18 cellular contexts compared by ENCODE assay signal in the genomic region with DNA sequence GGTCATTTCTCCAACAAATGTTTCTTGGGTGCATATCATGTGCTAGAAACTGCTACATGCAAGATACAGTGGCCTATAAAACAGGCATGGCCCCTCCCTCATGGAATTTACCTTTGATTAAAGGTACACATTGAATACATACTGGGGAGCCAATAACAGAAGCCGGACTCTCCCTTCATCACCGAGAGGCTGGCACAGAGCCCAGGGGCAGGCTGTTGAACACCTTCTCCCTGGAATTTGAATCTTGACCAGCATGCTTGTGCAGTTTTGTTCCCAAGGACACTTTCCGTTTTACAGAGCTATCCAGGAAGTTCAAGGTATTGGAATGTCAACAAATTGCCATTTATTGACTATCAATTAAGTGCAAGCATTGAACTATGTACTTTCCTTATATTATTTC. TPM values are rescaled to one million over a fixed set of nuclear protein-coding genes. Genes with fewer than 3 reads are reported as not detected.
DNase-seq lines count a peak whose midpoint lies in the region; ATAC-seq, FAIRE-seq and TF ChIP-seq lines count a peak whose summit lies in the region.
"Had no signal": no experiment of that assay in that cellular context is flagged by ENCODE, and none has a peak within 500 bp of the region (broad histone marks: within the 10 kb centered on the region; RNA-seq: fewer than 3 reads in every experiment).

No MANE protein-coding gene starts in this region.

- H3K4me3 ChIP-seq in IMR-90 (ENCODE audit: insufficient read depth, low read depth, low read length) (no peak overlapping the region), body of pancreas (no peak overlapping the region), HepG2 (replicated peaks in 1 of 3; ENCODE audit: insufficient read depth in 1 of 3, low read depth in 2 of 3, low read length in 3 of 3) (peak overlapping the region in 1 of 3 experiments; percentile 27; a peak in 1 of 6 replicates), smooth muscle cell (no peak overlapping the region), WERI-Rb-1 (ENCODE audit: low read depth, low read length) (no peak overlapping the region)
- H3K4me3 ChIP-seq: ovary, skin epidermis had no signal

- POLR2A ChIA-PET in IMR-90 (lab: Charles Lee; ENCODE audit: unreplicated experiment) (no interaction called here), HepG2 (lab: Yijun Ruan, JAX) (interaction anchor here (0.6 to 2.7 kb wide), 7 partner anchors 8 to 281 kb away, joined by 3 to 18 read pairs (median 6); partner anchors contain the start of gene PPARGC1A)

- 0 out of 3 replicates have a peak overlapping the region, but pooled peaks have one; percentile 0 for H2BK15ac ChIP-seq in IMR-90 (ENCODE audit: low read depth, low read length)

- in situ Hi-C loops in IMR-90 (cut with MboI; ENCODE audit: low sequenced_read_pairs) (no loop called here), HepG2 (cut with HindIII; ENCODE audit: extremely low pct_ligation_motif_present, low pct_unique_long_range_greater_than_20kb) (no loop called here)

- H2BK20ac ChIP-seq in IMR-90 (ENCODE audit: low read depth, low read length) = peak overlapping the region; percentile 40

- BruUV-seq in IMR-90 (replicated peaks; lab: Mats Ljungman, UMichigan) = no TSS peak
- BruUV-seq in HepG2 (replicated peaks; lab: Mats Ljungman, UMichigan) = no TSS peak

- CTCF ChIA-PET in IMR-90 (lab: Yijun Ruan, JAX) (interaction anchor here (1.8 kb wide), 1 partner anchor 562 kb away, joined by 5 read pairs; no protein-coding TSS in a partner anchor), HepG2 (lab: Yijun Ruan, JAX; ENCODE audit: low intra/inter-chr PET ratio, low total read pairs) (no interaction called here)

- H3K79me1 ChIP-seq in IMR-90 (ENCODE audit: low read depth in 1 of 2, low read length in 2 of 2) = no peaks in the 10 kb centered on the region

- H4K91ac ChIP-seq in IMR-90 (ENCODE audit: insufficient read depth, low read depth, low read length) = peak overlapping the region; percentile 55

- no peak overlapping the region for H2AK5ac ChIP-seq in IMR-90 (ENCODE audit: low read depth, low read length)

- H3K4me1 ChIP-seq in IMR-90 (ENCODE audit: control insufficient read depth, insufficient read depth, low read length) (peaks cover 7% of the 10 kb centered on the region), body of pancreas (peaks cover 6% of the 10 kb centered on the region), HepG2 (ENCODE audit: insufficient read depth, low read length) (peaks cover 80% of the 10 kb centered on the region), smooth muscle cell (ENCODE audit: low read depth) (no peaks in the 10 kb centered on the region)

- ATAC-seq in IMR-90 (ENCODE audit: low read depth) (no peak; the same call in 1 of the 2 replicates), body of pancreas (no peak), HepG2 (peak; percentile 84), HG03196 (IDR thresholded peaks at IDR 0.05; ENCODE audit: unreplicated experiment) (no peak)
- ATAC-seq: HCT116 had no signal

- H3K4me2 ChIP-seq in IMR-90 (ENCODE audit: low read depth, low read length) (no peak overlapping the region), HepG2 (ENCODE audit: low read depth, low read length) (peak overlapping the region; percentile 68), smooth muscle cell (peak overlapping the region; percentile 33)

- dilution Hi-C loops in IMR-90 (cut with HindIII; ENCODE audit: low sequenced_read_pairs, unreplicated experiment) = no loop called here

- 0 out of 2 replicates have a peak overlapping the region, but pooled peaks have one; percentile 17 for H3K18ac ChIP-seq in IMR-90 (ENCODE audit: low read depth, low read length)

- peak overlapping the region in 1 of 2 experiments; percentile 40; a peak in 2 of 4 replicates for H4K8ac ChIP-seq in IMR-90 (ENCODE audit: low read depth in 2 of 2, low read length in 2 of 2)

- H2AFZ ChIP-seq in IMR-90 (replicated peaks; ENCODE audit: low read length, poor library complexity) (no peak overlapping the region), HepG2 (ENCODE audit: low read length) (no peak overlapping the region), smooth muscle cell (ENCODE audit: low read depth) (no peak overlapping the region)

- peaks cover 5% of the 10 kb centered on the region for H3K9me1 ChIP-seq in IMR-90 (ENCODE audit: insufficient read depth, low read length)

- TF ChIP-seq POLR2A in IMR-90 (IDR thresholded peaks at IDR 0.05; ENCODE audit: low read depth, low read length) (no peak), body of pancreas (IDR thresholded peaks at IDR 0.05) (no peak), HepG2 (IDR thresholded peaks at IDR 0.05; ENCODE audit: insufficient read depth in 1 of 2, low read depth in 2 of 2, low read length in 2 of 2) (no peak)

- H2AK9ac ChIP-seq in IMR-90 (replicated peaks; ENCODE audit: low read depth, low read length, poor library complexity) = peak overlapping the region; percentile 45

- TF ChIP-seq CTCF in IMR-90 (conservative IDR thresholded peaks at IDR 0.05; ENCODE audit: low read depth, low read length) = no peak
- TF ChIP-seq CTCF in body of pancreas (IDR thresholded peaks at IDR 0.05) = no peak
- no peak for TF ChIP-seq CTCF in HepG2 (CRISPR knock-in tag; IDR thresholded peaks at IDR 0.05)
- no peak for TF ChIP-seq CTCF in smooth muscle cell (IDR thresholded peaks at IDR 0.05; ENCODE audit: borderline replicate concordance, insufficient read depth, poor library complexity, severe bottlenecking)
- no peak for TF ChIP-seq CTCF in WERI-Rb-1 (IDR thresholded peaks at IDR 0.05; ENCODE audit: low read depth, low read length)

- H3K4ac ChIP-seq in IMR-90 (ENCODE audit: low read depth, low read length) = no peak overlapping the region; the same call in 1 of the 2 replicates

- intact Hi-C loops in IMR-90 (cut with micrococcal nuclease) (loop anchor here (1.0 kb wide), 1 partner anchor 563 kb away; no protein-coding TSS in a partner anchor), body of pancreas (cut with DNase I) (no loop called here), HepG2 (cut with micrococcal nuclease; ENCODE audit: unreplicated experiment) (loop anchor here (1.0 kb wide), 1 partner anchor 33 kb away; no protein-coding TSS in a partner anchor)

- no peaks in the 10 kb centered on the region for H3K9me3 ChIP-seq in IMR-90 (ENCODE audit: control insufficient read depth, insufficient read depth, low read length)
- H3K9me3 ChIP-seq in body of pancreas = no peaks in the 10 kb centered on the region
- no peaks in the 10 kb centered on the region for H3K9me3 ChIP-seq in HepG2 (ENCODE audit: low read length)
- no peaks in the 10 kb centered on the region for H3K9me3 ChIP-seq in smooth muscle cell (replicated peaks; ENCODE audit: low read depth)
- H3K9me3 ChIP-seq in WERI-Rb-1 (ENCODE audit: severe bottlenecking) = peaks cover 3% of the 10 kb centered on the region
- H3K9me3 ChIP-seq: ovary had no signal

- peak; percentile 89 for FAIRE-seq in HepG2 (lab: Jason Lieb, UNC)
- FAIRE-seq: endothelial cell of umbilical vein had no signal

- peak overlapping the region; percentile 34 for H2BK5ac ChIP-seq in IMR-90 (ENCODE audit: low read depth, low read length, poor library complexity, severe bottlenecking)

- H2BK120ac ChIP-seq in IMR-90 (ENCODE audit: low read depth, low read length) = peak overlapping the region; percentile 74

- peak overlapping the region; percentile 32; the same call in 1 of the 2 replicates for H3K14ac ChIP-seq in IMR-90 (replicated peaks; ENCODE audit: low read depth, low read length)

- TF ChIP-seq RAD21 in IMR-90 (IDR thresholded peaks at IDR 0.05; ENCODE audit: low read length) (no peak), HepG2 (CRISPR knock-in tag; IDR thresholded peaks at IDR 0.05) (no peak)

- H3K27me3 ChIP-seq in IMR-90 (ENCODE audit: control insufficient read depth, insufficient read depth, low read length) (no peaks in the 10 kb centered on the region), body of pancreas (no peaks in the 10 kb centered on the region), HepG2 (ENCODE audit: control insufficient read depth in 1 of 2, insufficient read depth in 2 of 2, low read length in 2 of 2) (no peaks in the 10 kb centered on the region), smooth muscle cell (ENCODE audit: low read depth) (no peaks in the 10 kb centered on the region), WERI-Rb-1 (ENCODE audit: insufficient read depth, low read depth, severe bottlenecking) (no peaks in the 10 kb centered on the region)
- H3K27me3 ChIP-seq: ovary had no signal

- no peak overlapping the region for H3K23ac ChIP-seq in IMR-90 (ENCODE audit: low read depth, low read length)

- no CpG with 5 or more reads among the region's 3 CpGs for WGBS in IMR-90 (ENCODE audit: extremely low coverage in 2 of 2, insufficient read length in 1 of 2), 2 experiments
- 5 to 20% methylated on average over 3 of the region's 3 CpGs for WGBS in body of pancreas, 2 donors
- 11% methylated on average over 3 of the region's 3 CpGs for WGBS in HepG2 (ENCODE audit: low lambda C conversion rate)
- WGBS in smooth muscle cell (ENCODE audit: low lambda C conversion rate) = 92% methylated on average over 3 of the region's 3 CpGs

- H3K79me2 ChIP-seq in HepG2 (ENCODE audit: insufficient read depth, low read length) (peaks cover 74% of the 10 kb centered on the region), smooth muscle cell (ENCODE audit: low read depth) (no peaks in the 10 kb centered on the region)

- DNase-seq in IMR-90 (no peak), body of pancreas (peak; percentile 29 to 63 (median 52)), HepG2 (ENCODE audit: low spot score) (peak; percentile 80), smooth muscle cell (lab: John Stamatoyannopoulos, UW; ENCODE audit: unreplicated experiment) (no peak), NOMO-1 treated with dmso at 0.1 percent for 144 hours (lab: John Stamatoyannopoulos, UW; ENCODE audit: unreplicated experiment) (no peak), WERI-Rb-1 (no peak)
- DNase-seq: activated CD4-positive, alpha-beta T cell treated with anti-CD3 and anti-CD28 coated beads, Interleukin-2, amount 50 U/mL, for 48 hours; activated naive CD4-positive, alpha-beta T cell treated with anti-CD3 and anti-CD28 coated beads, Interleukin-2, amount 10 ng/mL, durations not matched to agents 7 days and 5 days; activated T-cell treated with anti-CD3 and anti-CD28 coated beads for 4 hours; naive B cell; NCI-H146; NCI-H446 treated with DMSO at 0.1 percent for 48 hours; stimulated activated CD4-positive, alpha-beta T cell treated with anti-CD3 and anti-CD28 coated beads, Interleukin-4, amount 100 ng/mL, for 24 hours had no signal

- H4K20me1 ChIP-seq in IMR-90 (ENCODE audit: insufficient read depth, low read length) (no peaks in the 10 kb centered on the region), HepG2 (ENCODE audit: insufficient read depth, low read length) (no peaks in the 10 kb centered on the region), smooth muscle cell (ENCODE audit: low read depth) (no peaks in the 10 kb centered on the region)

- no peak overlapping the region for H4K5ac ChIP-seq in IMR-90 (ENCODE audit: low read depth, low read length)

- H3K9ac ChIP-seq in IMR-90 (ENCODE audit: low read depth, low read length) = no peak overlapping the region
- H3K9ac ChIP-seq in HepG2 (ENCODE audit: insufficient read depth, low read depth, low read length) = peak overlapping the region; percentile 26; the same call in 1 of the 2 replicates
- no peak overlapping the region for H3K9ac ChIP-seq in smooth muscle cell (ENCODE audit: low read depth)

- H3K27ac ChIP-seq in IMR-90 (ENCODE audit: insufficient read depth, low read length) = peak overlapping the region; percentile 32; the same call in 1 of the 2 replicates
- H3K27ac ChIP-seq in body of pancreas = peak overlapping the region in 2 of 4 donors; percentile 19 to 29
- H3K27ac ChIP-seq in HepG2 (ENCODE audit: extremely low read length, insufficient read depth, low read length) = peak overlapping the region; percentile 77
- H3K27ac ChIP-seq in smooth muscle cell (ENCODE audit: low read depth) = peak overlapping the region; percentile 1
- no peak overlapping the region for H3K27ac ChIP-seq in WERI-Rb-1
- H3K27ac ChIP-seq: ovary, skin epidermis had no signal

- H3K36me3 ChIP-seq in IMR-90 (ENCODE audit: control insufficient read depth, insufficient read depth, low read length) (no peaks in the 10 kb centered on the region), body of pancreas (replicated peaks in 1 of 2; ENCODE audit: insufficient read depth in 1 of 2, low read depth in 2 of 2) (no peaks in the 10 kb centered on the region), HepG2 (replicated peaks in 1 of 2; ENCODE audit: control insufficient read depth in 1 of 2, insufficient read depth in 2 of 2, low read length in 2 of 2) (peaks cover 1 to 5% of the 10 kb centered on the region in 2 experiments; a peak in 2 of 5 replicates), smooth muscle cell (ENCODE audit: low read depth) (no peaks in the 10 kb centered on the region), WERI-Rb-1 (no peaks in the 10 kb centered on the region)
- H3K36me3 ChIP-seq: ovary had no signal

- peak in 1 of 2 experiments; percentile 37; a peak in 1 of 4 replicates for TF ChIP-seq EP300 in HepG2 (IDR thresholded peaks at IDR 0.05; ENCODE audit: low read depth in 2 of 2, low read length in 2 of 2)
- no peak for TF ChIP-seq EP300 in HepG2 (CRISPR knock-in tag; IDR thresholded peaks at IDR 0.05; ENCODE audit: borderline replicate concordance)

- no peaks in the 10 kb centered on the region for H3F3A ChIP-seq in smooth muscle cell (ENCODE audit: low read depth)

- 0 out of 2 replicates have a peak overlapping the region, but pooled peaks have one; percentile 33 for H3K56ac ChIP-seq in IMR-90 (ENCODE audit: extremely low read depth, insufficient read depth, low read length)

RNA-seq across cellular contexts. Expression of gene PPARGC1A, which starts 33.2 kb away (rescaled TPM):
- total RNA-seq in IMR-90 (2012; rRNA removed) (under 0.01 TPM in 2 replicates), body of pancreas (10 to 100 TPM in 1 of 2 donors, 1 to 10 TPM in 1; 8.0 to 44.8 TPM), HepG2 (2016; rRNA removed; fragmentation: Illumina TruSeq; extraction: Trizol) (18.8 and 20.7 TPM in 2 replicates), smooth muscle cell (1.8 and 2.8 TPM in 2 replicates)
- polyA plus RNA-seq in IMR-90 (2012; rRNA removed) (0.03 TPM in 2 replicates), HepG2 (2011; rRNA removed) (26.3 and 37.3 TPM in 2 replicates), smooth muscle cell (0.25 and 0.30 TPM in 2 replicates)
- 0.01 TPM in 1 of 2 replicates, not detected in the other for polyA plus RNA-seq in IMR-90 (2012; cell fraction: cytosol; rRNA removed)
- 0.25 TPM in 1 of 2 replicates, not detected in the other for polyA plus RNA-seq in IMR-90 (2012; cell fraction: nucleus; rRNA removed; ENCODE audit: low replicate concordance)
- 2.1 and 2.8 TPM in 2 replicates for total RNA-seq in HepG2 (2016; cell fraction: cytosol; rRNA removed; fragmentation: Illumina TruSeq; extraction: Trizol; ENCODE audit: low read depth)
- total RNA-seq in HepG2 (2016; cell fraction: insoluble cytoplasmic fraction; rRNA removed; fragmentation: Illumina TruSeq; extraction: Trizol) = 16.5 and 17.8 TPM in 2 replicates
- total RNA-seq in HepG2 (2016; cell fraction: membrane; rRNA removed; fragmentation: Illumina TruSeq; extraction: Trizol) = 5.2 and 6.9 TPM in 2 replicates
- 48.8 and 51.3 TPM in 2 replicates for total RNA-seq in HepG2 (2016; cell fraction: nucleus; rRNA removed; fragmentation: Illumina TruSeq; extraction: Trizol)
- 21.3 and 25.7 TPM in 2 replicates for polyA plus RNA-seq in HepG2 (2011; cell fraction: cytosol; rRNA removed)
- polyA plus RNA-seq in HepG2 (2011; cell fraction: nucleus; rRNA removed) = 53.6 and 57.4 TPM in 2 replicates
- polyA plus RNA-seq in HepG2 (2012) = 18.4 and 30.5 TPM in 2 replicates
- polyA plus RNA-seq in HepG2 (2016; cell fraction: cytosol; fragmentation: Illumina TruSeq; extraction: Trizol; ENCODE audit: low read depth) = 1.1 TPM in 2 replicates
- polyA plus RNA-seq in HepG2 (2016; cell fraction: insoluble cytoplasmic fraction; fragmentation: Illumina TruSeq; extraction: Trizol; ENCODE audit: low read depth) = 10.3 and 10.7 TPM in 2 replicates
- 1.2 and 1.5 TPM in 2 replicates for polyA plus RNA-seq in HepG2 (2016; cell fraction: membrane; fragmentation: Illumina TruSeq; extraction: Trizol; ENCODE audit: low read depth)
- 13.7 and 14.4 TPM in 2 replicates for polyA plus RNA-seq in HepG2 (2016; cell fraction: nucleus; fragmentation: Illumina TruSeq; extraction: Trizol; ENCODE audit: insufficient read depth, low read depth)
- polyA minus RNA-seq in HepG2 (2011; rRNA and poly(A)+ RNA removed; ENCODE audit: low replicate concordance) = 26.6 and 166 TPM in 2 replicates
- polyA minus RNA-seq in HepG2 (2011; cell fraction: cytosol; rRNA and poly(A)+ RNA removed) = 30.3 and 31.7 TPM in 2 replicates
- 453 and 498 TPM in 2 replicates for polyA minus RNA-seq in HepG2 (2011; cell fraction: nucleus; rRNA and poly(A)+ RNA removed)
- total RNA-seq: endothelial cell of umbilical vein had no signal
- polyA plus RNA-seq: endothelial cell of umbilical vein had no signal

Comparison
In these comparisons a context has a peak if more than half of its experiments do, and no peak if none do; other contexts are left out.
1. DNase-seq: peak in body of pancreas (4 of 4) and HepG2 (single experiment); none in IMR-90 (single experiment), smooth muscle cell (single experiment), NOMO-1 treated with dmso at 0.1 percent for 144 hours (single experiment) and WERI-Rb-1 (single experiment).